Comparison of ENCODE assay signal across 24 cellular contexts in the genomic region with DNA sequence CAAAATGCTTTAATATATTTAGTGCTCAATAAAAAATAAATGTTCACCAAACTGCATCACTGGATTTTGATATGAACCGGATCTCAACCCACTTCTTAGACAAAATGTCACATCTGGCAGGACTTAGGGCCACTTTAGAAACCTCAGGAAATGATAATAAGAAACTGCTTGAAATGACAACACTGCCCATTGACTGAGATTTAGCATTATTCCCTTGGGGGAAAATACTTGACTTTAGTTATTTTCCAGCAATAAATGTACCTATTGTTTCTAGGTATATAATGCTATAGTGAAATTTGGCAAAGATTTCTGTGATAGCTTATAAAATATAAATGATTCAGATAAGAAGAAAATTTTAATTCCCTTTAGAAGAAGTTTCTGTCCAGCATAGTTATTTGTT.
"Had no signal": no experiment of that assay in that cellular context is flagged by ENCODE, and none has a peak within 500 bp of the region (broad histone marks: within the 10 kb centered on the region; RNA-seq: fewer than 3 reads in every experiment).

No MANE protein-coding gene starts in this region.

- FAIRE-seq: colon, endothelial cell of umbilical vein, frontal cortex, islet of Langerhans, keratinocyte had no signal

- ATAC-seq: foreskin keratinocyte, gastroesophageal sphincter, heart left ventricle, left cardiac atrium, left lung, left ventricle myocardium superior, lower lobe of right lung, mucosa of descending colon had no signal

- DNase-seq: dermis blood vessel endothelial cell; dorsolateral prefrontal cortex; effector CD4-positive, alpha-beta T cell; effector memory CD4-positive, alpha-beta T cell; foreskin keratinocyte; heart left ventricle; hypothalamus; left cardiac atrium; left lung; left ventricle myocardium superior; lower lobe of right lung; mesenchymal stem cell; mucosa of descending colon; naive B cell had no signal

- H3K27ac Mint-ChIP-seq: mesothelial cell of epicardium had no signal

- H3K9me3 ChIP-seq: esophagus muscularis mucosa, gastroesophageal sphincter, heart left ventricle, left lung, lower lobe of right lung, mucosa of descending colon had no signal

- H3K4me1 ChIP-seq: foreskin keratinocyte, gastroesophageal sphincter, left lung, lower lobe of right lung had no signal

- H3K4me3 Mint-ChIP-seq: mesothelial cell of epicardium, naive B cell had no signal

- H3K27ac ChIP-seq: coronary artery, dorsolateral prefrontal cortex, esophagus muscularis mucosa, foreskin keratinocyte, gastroesophageal sphincter, heart left ventricle, hepatocyte, left lung, lower lobe of right lung had no signal

- H2AFZ ChIP-seq: hepatocyte had no signal

- H3K27me3 ChIP-seq: esophagus muscularis mucosa, foreskin keratinocyte, gastroesophageal sphincter, heart left ventricle, hepatocyte, left lung had no signal

- H3K79me2 ChIP-seq: hepatocyte had no signal

- H3K9me3 Mint-ChIP-seq: naive B cell had no signal

- H3K36me3 ChIP-seq: esophagus muscularis mucosa, gastroesophageal sphincter, heart left ventricle, left lung, lower lobe of right lung had no signal

- H3K4me3 ChIP-seq: coronary artery, dorsolateral prefrontal cortex, esophagus muscularis mucosa, gastroesophageal sphincter, heart left ventricle, hepatocyte, left lung, lower lobe of right lung, mucosa of descending colon had no signal

- H3K4me1 Mint-ChIP-seq: naive B cell had no signal

- H3K36me3 Mint-ChIP-seq: mesothelial cell of epicardium, naive B cell had no signal

- H3K4me2 ChIP-seq: hepatocyte had no signal
